In genomic region chr9:137070906-137071275, GRCh38 we compare ENCODE assay signal across 7 cellular contexts. TPM values are rescaled to one million over a fixed set of nuclear protein-coding genes. Genes with fewer than 3 reads are reported as not detected.
A peak's percentile ranks its signal among the peaks of the same experiment; 100 is the strongest.
DNase-seq lines count a peak whose midpoint lies in the region; ATAC-seq, FAIRE-seq and TF ChIP-seq lines count a peak whose summit lies in the region.

No MANE protein-coding gene starts in this region.

- H3K9me3 Mint-ChIP-seq in T-cell = no peaks in the 10 kb centered on the region

- H3K36me3 ChIP-seq in gastroesophageal sphincter = no peaks in the 10 kb centered on the region
- H3K36me3 ChIP-seq in parathyroid adenoma (ENCODE audit: control insufficient read depth, insufficient read depth, low read length) = no peaks in the 10 kb centered on the region

- H2AFZ ChIP-seq in parathyroid adenoma = peak overlapping the region; percentile 75

- peak overlapping the region; percentile 83 for H3K4me2 ChIP-seq in parathyroid adenoma (ENCODE audit: low read length)

- no peaks in the 10 kb centered on the region for H3K79me2 ChIP-seq in parathyroid adenoma

- DNase-seq in GM10266 (ENCODE audit: extremely low spot score) (peak; percentile 51), T-cell (no peak), HPDE6-E6E7 (ENCODE audit: extremely low spot score) (no peak), GM19239 (ENCODE audit: insufficient read length, low spot score) (no peak)

- CTCF ChIA-PET in T-cell (lab: Charles Lee) = interaction anchor here in 1 of 2 donors (0.7 to 2.2 kb wide), 3 partner anchors 16 to 271 kb away, joined by 3 to 11 read pairs (median 4); partner anchors contain the start of genes MAN1B1 and NPDC1

- peak overlapping the region in 1 of 2 donors; percentile 44 for H3K27ac Mint-ChIP-seq in T-cell

- H3K4me1 ChIP-seq in gastroesophageal sphincter (peaks cover 0 to 26% (median 0%) of the 10 kb centered on the region in 3 donors), parathyroid adenoma (peaks cover 2% of the 10 kb centered on the region)

- H3K4me3 ChIP-seq in gastroesophageal sphincter = peak overlapping the region in 1 of 2 donors; percentile 49
- H3K4me3 ChIP-seq in parathyroid adenoma (ENCODE audit: low read depth, low read length) = peak overlapping the region; percentile 56

- POLR2A ChIA-PET in T-cell (lab: Charles Lee) = interaction anchor here (0.5 to 1.2 kb wide), 4 partner anchors 26 to 552 kb away, joined by 3 to 6 read pairs (median 3); partner anchors contain the start of gene TUBB4B (in 1 of the 2)

- H3K27me3 ChIP-seq in gastroesophageal sphincter = peaks cover 25% of the 10 kb centered on the region
- no peaks in the 10 kb centered on the region for H3K27me3 ChIP-seq in parathyroid adenoma (ENCODE audit: control insufficient read depth, insufficient read depth, low read length)

- peak overlapping the region; percentile 68 to 73 (median 68) for H3K4me3 Mint-ChIP-seq in T-cell

- H3K36me3 Mint-ChIP-seq in T-cell = no peaks in the 10 kb centered on the region

- H3K9me3 ChIP-seq in gastroesophageal sphincter (no peaks in the 10 kb centered on the region), parathyroid adenoma (ENCODE audit: control insufficient read depth, low read length) (no peaks in the 10 kb centered on the region)

- ATAC-seq in HG03135 (IDR thresholded peaks at IDR 0.05; ENCODE audit: unreplicated experiment) (peak; percentile 3), T-cell (replicated peaks in 1 of 4) (no peak), gastroesophageal sphincter (peak; percentile 21)

- H3K4me1 Mint-ChIP-seq in T-cell = peaks cover 12 to 15% (median 14%) of the 10 kb centered on the region in 3 donors

- H3K27me3 Mint-ChIP-seq in T-cell = peaks cover 3% of the 10 kb centered on the region in 2 donors

- 21 to 27% methylated on average over 4 to 6 of the region's 6 CpGs for WGBS in gastroesophageal sphincter (ENCODE audit: low coverage in 1 of 2), 2 donors

- peak overlapping the region in 2 of 4 donors; percentile 60 to 70 for H3K27ac ChIP-seq in gastroesophageal sphincter
- peak overlapping the region; percentile 68 for H3K27ac ChIP-seq in parathyroid adenoma

- no peak for TF ChIP-seq POLR2A in gastroesophageal sphincter (IDR thresholded peaks at IDR 0.05)

- no peak for FAIRE-seq in GM19239 (lab: Jason Lieb, UNC)

- TF ChIP-seq CTCF in GM10266 (IDR thresholded peaks at IDR 0.05; ENCODE audit: control insufficient read depth, insufficient read depth, low read depth, missing control alignments) = no peak
- TF ChIP-seq CTCF in gastroesophageal sphincter (IDR thresholded peaks at IDR 0.05) = peak in 1 of 4 experiments; percentile 19
- TF ChIP-seq CTCF in parathyroid adenoma (IDR thresholded peaks at IDR 0.05) = no peak

- H3K9ac ChIP-seq in parathyroid adenoma = no peak overlapping the region

- TF ChIP-seq EP300 in gastroesophageal sphincter (IDR thresholded peaks at IDR 0.05) = no peak

RNA-seq across cellular contexts. Expression of gene SAPCD2, which starts 0.5 kb away (rescaled TPM):
- total RNA-seq in T-cell (1 to 10 TPM in 1 of 5 donors, under 1 TPM in 4; 0.33 to 1.0 (median 0.83) TPM), gastroesophageal sphincter (1 to 10 TPM in 1 of 4 donors, under 1 TPM in 3; 0.13 to 1.3 (median 0.19) TPM)

RNA-seq across cellular contexts. Expression of gene UAP1L1, which starts 6.4 kb away (rescaled TPM):
- total RNA-seq in T-cell = 10 to 100 TPM; 11.3 to 32.8 (median 19.3) TPM
- 1 to 10 TPM; 4.2 to 7.3 (median 6.0) TPM for total RNA-seq in gastroesophageal sphincter

RNA-seq across cellular contexts. Expression of gene MAN1B1, which starts 15.9 kb away (rescaled TPM):
- 10 to 100 TPM; 62.0 to 91.5 (median 84.8) TPM for total RNA-seq in T-cell
- 10 to 100 TPM; 26.1 to 30.2 (median 29.3) TPM for total RNA-seq in gastroesophageal sphincter

RNA-seq across cellular contexts. Expression of gene ENTPD2, which starts 17.0 kb away (rescaled TPM):
- total RNA-seq in T-cell = under 1 TPM in 1 of 5 donors, not detected in 4; 0.32 TPM
- total RNA-seq in gastroesophageal sphincter = 1 to 10 TPM in 1 of 4 donors, under 1 TPM in 1, not detected in 2; 0.58 to 1.6 TPM

RNA-seq across cellular contexts. Expression of gene NPDC1, which starts 24.9 kb away (rescaled TPM):
- total RNA-seq in T-cell = 10 to 100 TPM; 32.4 to 76.7 (median 57.0) TPM
- 10 to 100 TPM; 50.4 to 69.9 (median 59.5) TPM for total RNA-seq in gastroesophageal sphincter

Comparison
In these comparisons a context has a peak if more than half of its experiments do, and no peak if none do; other contexts are left out.
1. ATAC-seq: peak in HG03135 (single experiment) and gastroesophageal sphincter (single experiment); none in T-cell (0 of 4).